In the genomic region with DNA sequence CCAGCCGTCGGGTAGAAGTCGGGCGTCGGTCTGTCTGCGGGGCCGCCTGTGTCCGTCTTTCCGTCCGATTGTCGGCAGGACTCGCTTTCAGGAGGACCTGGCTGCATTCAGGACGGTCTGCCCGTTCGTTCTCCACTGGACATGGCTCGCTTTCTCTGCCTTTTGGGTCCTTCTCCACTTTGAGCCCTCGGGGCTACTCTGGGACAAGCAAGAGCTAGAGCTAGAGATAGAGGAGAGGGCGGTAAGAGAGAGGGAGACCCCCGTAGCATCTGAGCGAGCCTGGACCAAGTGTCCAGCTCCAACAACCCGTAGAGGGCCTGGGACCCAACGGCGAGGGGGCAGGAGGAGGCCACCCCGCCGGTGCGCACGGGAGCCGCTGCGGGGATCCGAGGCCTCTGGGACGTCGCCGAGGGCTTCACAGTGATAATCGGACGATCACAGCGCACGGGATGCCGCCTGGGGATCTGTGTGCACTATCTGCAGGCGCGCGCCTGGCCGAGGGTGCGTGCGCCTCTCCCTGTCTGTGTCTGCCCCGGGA, we compare ENCODE assay signal across 16 cellular contexts. TPM values are rescaled to one million over a fixed set of nuclear protein-coding genes. Genes with fewer than 3 reads are reported as not detected.
DNase-seq lines count a peak whose midpoint lies in the region; ATAC-seq and TF ChIP-seq lines count a peak whose summit lies in the region.
"Had no signal": no experiment of that assay in that cellular context is flagged by ENCODE, and none has a peak within 500 bp of the region (broad histone marks: within the 10 kb centered on the region; RNA-seq: fewer than 3 reads in every experiment).

No MANE protein-coding gene starts in this region.

- no peaks in the 10 kb centered on the region for H3K9me3 ChIP-seq in iPS-15b (ENCODE audit: control insufficient read depth, insufficient read depth, low read length)
- H3K9me3 ChIP-seq: SK-N-SH, tibial nerve had no signal

- peak overlapping the region; percentile 78 for H3K4me3 Mint-ChIP-seq in activated B cell treated with CpG ODN at 0.5 μM for 24 hours
- peak overlapping the region; percentile 51 for H3K4me3 Mint-ChIP-seq in stimulated activated effector memory CD8-positive, alpha-beta T cell treated with anti-CD3 and anti-CD28 coated beads, Interleukin-12 subunit alpha, Interleukin-12 subunit beta, amount 100 ng/mL, for 72 hours

- no peaks in the 10 kb centered on the region for H3K9me3 Mint-ChIP-seq in activated B cell treated with CpG ODN at 0.5 μM for 24 hours
- H3K9me3 Mint-ChIP-seq in stimulated activated effector memory CD8-positive, alpha-beta T cell treated with anti-CD3 and anti-CD28 coated beads, Interleukin-12 subunit alpha, Interleukin-12 subunit beta, amount 100 ng/mL, for 72 hours, result no peaks in the 10 kb centered on the region

- H3K4me1 ChIP-seq in iPS-15b (ENCODE audit: control insufficient read depth, insufficient read depth, low read length), result peaks cover 8% of the 10 kb centered on the region

- H3K36me3 Mint-ChIP-seq in activated B cell treated with CpG ODN at 0.5 μM for 24 hours (ENCODE audit: low read depth), result no peaks in the 10 kb centered on the region
- no peaks in the 10 kb centered on the region for H3K36me3 Mint-ChIP-seq in stimulated activated effector memory CD8-positive, alpha-beta T cell treated with anti-CD3 and anti-CD28 coated beads, Interleukin-12 subunit alpha, Interleukin-12 subunit beta, amount 100 ng/mL, for 72 hours

- H3K4me1 Mint-ChIP-seq in activated B cell treated with CpG ODN at 0.5 μM for 24 hours, result peaks cover 41% of the 10 kb centered on the region
- H3K4me1 Mint-ChIP-seq in stimulated activated effector memory CD8-positive, alpha-beta T cell treated with anti-CD3 and anti-CD28 coated beads, Interleukin-12 subunit alpha, Interleukin-12 subunit beta, amount 100 ng/mL, for 72 hours, result peaks cover 35% of the 10 kb centered on the region

- POLR2A ChIA-PET in activated B cell treated with CpG ODN at 0.5 μM for 24 hours (lab: Charles Lee), result no interaction called here

- TF ChIP-seq CTCF in activated B cell treated with CpG ODN at 0.5 μM for 24 hours (IDR thresholded peaks at IDR 0.05), result no peak

- no peak overlapping the region for H3K9ac ChIP-seq in iPS-15b (ENCODE audit: low read depth, low read length)
- H3K9ac ChIP-seq: SK-N-SH had no signal

- intact Hi-C loops in activated B cell treated with CpG ODN at 0.5 μM for 24 hours (cut with micrococcal nuclease), result no loop called here

- ATAC-seq in activated B cell treated with CpG ODN at 0.5 μM for 24 hours (ENCODE audit: low read depth) (no peak), GM21390 (IDR thresholded peaks at IDR 0.05; ENCODE audit: unreplicated experiment) (no peak)
- ATAC-seq in stimulated activated effector memory CD8-positive, alpha-beta T cell treated with anti-CD3 and anti-CD28 coated beads, Interleukin-12 subunit alpha, Interleukin-12 subunit beta, amount 100 ng/mL, for 72 hours, result peak; percentile 23

- peak; percentile 60 for DNase-seq in activated CD8-positive, alpha-beta memory T cell treated with anti-CD3 and anti-CD28 coated beads, Interleukin-2, amount 50 U/mL, for 48 hours
- DNase-seq in activated CD8-positive, alpha-beta memory T cell treated with anti-CD3 and anti-CD28 coated beads for 24 hours, result no peak
- DNase-seq in activated B cell treated with CpG ODN at 0.5 μM for 24 hours (no peak), NCI-H748 (lab: John Stamatoyannopoulos, UW; ENCODE audit: unreplicated experiment) (no peak)
- DNase-seq in stimulated activated effector memory CD8-positive, alpha-beta T cell treated with anti-CD3 and anti-CD28 coated beads, Interleukin-12 subunit alpha, Interleukin-12 subunit beta, amount 100 ng/mL, for 72 hours (ENCODE audit: low spot score in 2 of 2), result no peak
- no peak for DNase-seq in effector CD4-positive, alpha-beta T cell
- DNase-seq: activated CD4-positive, alpha-beta T cell treated with anti-CD3 and anti-CD28 coated beads for 1 hour; DMS79; mesenchymal stem cell; NCI-H187; NCI-H82; SK-N-SH had no signal

- peak overlapping the region; percentile 37 for H3K4me3 ChIP-seq in iPS-15b (ENCODE audit: low read depth, low read length)

- no peak overlapping the region for H3K27ac Mint-ChIP-seq in activated B cell treated with CpG ODN at 0.5 μM for 24 hours
- no peak overlapping the region for H3K27ac Mint-ChIP-seq in stimulated activated effector memory CD8-positive, alpha-beta T cell treated with anti-CD3 and anti-CD28 coated beads, Interleukin-12 subunit alpha, Interleukin-12 subunit beta, amount 100 ng/mL, for 72 hours

- peaks cover 69% of the 10 kb centered on the region for H3K27me3 Mint-ChIP-seq in activated B cell treated with CpG ODN at 0.5 μM for 24 hours

- H3K36me3 ChIP-seq in iPS-15b (ENCODE audit: control insufficient read depth, insufficient read depth, low read length), result no peaks in the 10 kb centered on the region
- H3K36me3 ChIP-seq: tibial nerve had no signal

- CTCF ChIA-PET in activated B cell treated with CpG ODN at 0.5 μM for 24 hours (lab: Charles Lee), result no interaction called here

- H3K27me3 ChIP-seq in iPS-15b (ENCODE audit: control insufficient read depth, insufficient read depth, low read length), result peaks cover 98% of the 10 kb centered on the region

RNA-seq across cellular contexts. Expression of a gene that starts 4.5 kb away (rescaled TPM):
- total RNA-seq in activated B cell treated with CpG ODN at 0.5 μM for 24 hours, result not detected in 2 replicates
- total RNA-seq: renal cortical epithelial cell, tibial nerve had no signal

RNA-seq across cellular contexts. Expression of a gene that starts 57.1 kb away (rescaled TPM):
- not detected in 2 replicates for total RNA-seq in activated B cell treated with CpG ODN at 0.5 μM for 24 hours
